8 cellular contexts compared by ENCODE assay signal in genomic region chr22:25403752-25404471, GRCh38.
DNase-seq lines count a peak whose midpoint lies in the region; ATAC-seq and TF ChIP-seq lines count a peak whose summit lies in the region.

No MANE protein-coding gene starts in this region.

- no peaks in the 10 kb centered on the region for H3K9me3 Mint-ChIP-seq in activated CD4-positive, alpha-beta T cell treated with anti-CD3 and anti-CD28 coated beads, Interleukin-2, amount 10 ng/mL, durations not matched to agents 24 days and 14 days

- no TSS peak for BruUV-seq in mammary epithelial cell (replicated peaks; lab: Mats Ljungman, UMichigan)

- intact Hi-C loops in activated CD4-positive, alpha-beta T cell treated with anti-CD3 and anti-CD28 coated beads, Interleukin-2, amount 10 ng/mL, durations not matched to agents 24 days and 14 days (cut with micrococcal nuclease): loop anchor here (2.0 to 10.0 kb wide), 2 partner anchors 49 to 329 kb away; no protein-coding TSS in a partner anchor
- intact Hi-C loops in mammary epithelial cell (cut with micrococcal nuclease): no loop called here
- intact Hi-C loops in left lung (cut with DNase I): no loop called here

- H3K4me1 ChIP-seq in mammary epithelial cell (ENCODE audit: insufficient read depth, low read length) (peaks cover 23% of the 10 kb centered on the region), left lung (peaks cover 23 to 66% of the 10 kb centered on the region in 2 donors), thymus (ENCODE audit: control insufficient read depth, insufficient read depth, low read length) (peaks cover 23% of the 10 kb centered on the region)

- 87% methylated on average over 12 of the region's 17 CpGs for WGBS in mammary epithelial cell (ENCODE audit: low coverage, missing lambda C conversion rate)
- 7% methylated on average over 17 of the region's 17 CpGs for WGBS in thymus

- H3K4me1 Mint-ChIP-seq in activated CD4-positive, alpha-beta T cell treated with anti-CD3 and anti-CD28 coated beads, Interleukin-2, amount 10 ng/mL, durations not matched to agents 24 days and 14 days: peaks cover 25% of the 10 kb centered on the region

- peak overlapping the region; percentile 86 for H2AFZ ChIP-seq in mammary epithelial cell (ENCODE audit: low read depth, low read length)

- in situ Hi-C loops in mammary epithelial cell (cut with MboI; ENCODE audit: low sequenced_read_pairs in 2 of 2): no loop called here

- TF ChIP-seq CTCF in mammary epithelial cell (conservative IDR thresholded peaks at IDR 0.05 in 1 of 2, IDR thresholded peaks at IDR 0.05 in 1 of 2; ENCODE audit: extremely low read depth in 1 of 2, insufficient read depth in 1 of 2, low read depth in 1 of 2, low read length in 2 of 2): no peak
- TF ChIP-seq CTCF in left lung (IDR thresholded peaks at IDR 0.05): no peak

- H3K4me2 ChIP-seq in mammary epithelial cell (ENCODE audit: insufficient read depth, low read depth, low read length): peak overlapping the region; percentile 90

- peaks cover 61% of the 10 kb centered on the region for H3K79me2 ChIP-seq in mammary epithelial cell (ENCODE audit: insufficient read depth, low read length)

- H3K9me3 ChIP-seq in mammary epithelial cell (replicated peaks; ENCODE audit: insufficient read depth, low read length) (no peaks in the 10 kb centered on the region), left lung (no peaks in the 10 kb centered on the region), thymus (ENCODE audit: control insufficient read depth) (no peaks in the 10 kb centered on the region)

- dilution Hi-C loops in mammary epithelial cell (cut with HindIII; ENCODE audit: low sequenced_read_pairs): no loop called here

- peaks cover 6% of the 10 kb centered on the region for H4K20me1 ChIP-seq in mammary epithelial cell (ENCODE audit: insufficient read depth, low read length)

- H3K27me3 ChIP-seq in mammary epithelial cell (ENCODE audit: insufficient read depth, low read length) (no peaks in the 10 kb centered on the region), left lung (no peaks in the 10 kb centered on the region), thymus (ENCODE audit: control insufficient read depth, insufficient read depth) (no peaks in the 10 kb centered on the region)

- no peaks in the 10 kb centered on the region for H3K27me3 Mint-ChIP-seq in activated CD4-positive, alpha-beta T cell treated with anti-CD3 and anti-CD28 coated beads, Interleukin-2, amount 10 ng/mL, durations not matched to agents 24 days and 14 days

- no peaks in the 10 kb centered on the region for H3K36me3 ChIP-seq in mammary epithelial cell (ENCODE audit: insufficient read depth, low read length)
- no peaks in the 10 kb centered on the region for H3K36me3 ChIP-seq in left lung
- no peaks in the 10 kb centered on the region for H3K36me3 ChIP-seq in thymus (ENCODE audit: control insufficient read depth, insufficient read depth)

- H3K4me3 Mint-ChIP-seq in activated CD4-positive, alpha-beta T cell treated with anti-CD3 and anti-CD28 coated beads, Interleukin-2, amount 10 ng/mL, durations not matched to agents 24 days and 14 days: peak overlapping the region; percentile 90

- DNase-seq in activated CD4-positive, alpha-beta T cell treated with anti-CD3 and anti-CD28 coated beads, Interleukin-2, amount 10 ng/mL, durations not matched to agents 24 days and 14 days: peak; percentile 67
- no peak for DNase-seq in activated CD4-positive, alpha-beta T cell treated with anti-CD3 and anti-CD28 coated beads for 1 hour
- DNase-seq in NCI-H69 (lab: John Stamatoyannopoulos, UW) (peak; percentile 67), mammary epithelial cell (peak; percentile 21), left lung (no peak)

- H3K4me3 ChIP-seq in mammary epithelial cell (replicated peaks in 1 of 3; ENCODE audit: insufficient read depth in 1 of 3, low read depth in 2 of 3, low read length in 3 of 3): peak overlapping the region; percentile 47 to 72 (median 71)
- peak overlapping the region; percentile 48 to 78 for H3K4me3 ChIP-seq in left lung
- H3K4me3 ChIP-seq in thymus (ENCODE audit: low read length): peak overlapping the region; percentile 92

- ATAC-seq in left lung (peak; percentile 2), GM18519 (IDR thresholded peaks at IDR 0.05; ENCODE audit: low FRiP score, unreplicated experiment) (no peak), HG03196 (IDR thresholded peaks at IDR 0.05; ENCODE audit: unreplicated experiment) (no peak)

- H3K36me3 Mint-ChIP-seq in activated CD4-positive, alpha-beta T cell treated with anti-CD3 and anti-CD28 coated beads, Interleukin-2, amount 10 ng/mL, durations not matched to agents 24 days and 14 days (ENCODE audit: low read depth): no peaks in the 10 kb centered on the region

- CTCF ChIA-PET in mammary epithelial cell (lab: Charles Lee; ENCODE audit: low non-redundant PET): no interaction called here

- no peak overlapping the region for H3K27ac ChIP-seq in mammary epithelial cell (ENCODE audit: insufficient read depth, low read depth, low read length)
- H3K27ac ChIP-seq in left lung: peak overlapping the region; percentile 57 to 87
- peak overlapping the region; percentile 60 for H3K27ac ChIP-seq in thymus (ENCODE audit: low read depth)

- H3K27ac Mint-ChIP-seq in activated CD4-positive, alpha-beta T cell treated with anti-CD3 and anti-CD28 coated beads, Interleukin-2, amount 10 ng/mL, durations not matched to agents 24 days and 14 days: peak overlapping the region; percentile 79

- H3K9ac ChIP-seq in mammary epithelial cell (ENCODE audit: insufficient read depth, low read length): peak overlapping the region; percentile 20

Comparison
In these comparisons a context has a peak if more than half of its experiments do, and no peak if none do; other contexts are left out.
1. DNase-seq: peak in activated CD4-positive, alpha-beta T cell treated with anti-CD3 and anti-CD28 coated beads, Interleukin-2, amount 10 ng/mL, durations not matched to agents 24 days and 14 days (single experiment), NCI-H69 (single experiment) and mammary epithelial cell (single experiment); none in activated CD4-positive, alpha-beta T cell treated with anti-CD3 and anti-CD28 coated beads for 1 hour (single experiment) and left lung (0 of 2).
2. Peak in every context shown above with its lines, with median percentiles within 50 percentile points of each other: H3K4me3 ChIP-seq.